Comparison of ENCODE assay signal across 9 cellular contexts in genomic region chr7:11427686-11428273, GRCh38.
DNase-seq lines count a peak whose midpoint lies in the region; ATAC-seq and TF ChIP-seq lines count a peak whose summit lies in the region.
"Had no signal": no experiment of that assay in that cellular context is flagged by ENCODE, and none has a peak within 500 bp of the region (broad histone marks: within the 10 kb centered on the region; RNA-seq: fewer than 3 reads in every experiment).

No MANE protein-coding gene starts in this region.

- intact Hi-C loops in activated CD4-positive, alpha-beta T cell treated with anti-CD3 and anti-CD28 coated beads for 36 hours (cut with DNase I, micrococcal nuclease): loop anchor here (1.0 to 5.0 kb wide), 5 partner anchors 130 to 1065 kb away; no protein-coding TSS in a partner anchor

- no peak overlapping the region for H3K4me3 Mint-ChIP-seq in activated CD4-positive, alpha-beta T cell treated with anti-CD3 and anti-CD28 coated beads for 36 hours
- H3K4me3 Mint-ChIP-seq: naive thymus-derived CD4-positive, alpha-beta T cell had no signal

- no peak overlapping the region for H3K4me2 ChIP-seq in neuronal stem cell (ENCODE audit: insufficient read depth, low read length, poor library complexity, severe bottlenecking)

- H4K91ac ChIP-seq in neuronal stem cell (ENCODE audit: low read depth, low read length, poor library complexity): no peak overlapping the region

- H3K4me3 ChIP-seq in Peyer's patch (no peak overlapping the region), epithelial cell of esophagus (ENCODE audit: low read length) (no peak overlapping the region), neuronal stem cell (ENCODE audit: low read length in 2 of 2) (no peak overlapping the region)

- H3K79me1 ChIP-seq in neuronal stem cell (ENCODE audit: low read depth, low read length): no peaks in the 10 kb centered on the region

- no peak overlapping the region for H3K9ac ChIP-seq in neuronal stem cell (ENCODE audit: low read depth, low read length, poor library complexity)

- no peaks in the 10 kb centered on the region for H3K27me3 Mint-ChIP-seq in activated CD4-positive, alpha-beta T cell treated with anti-CD3 and anti-CD28 coated beads for 36 hours

- H2AK5ac ChIP-seq in neuronal stem cell (ENCODE audit: low read depth, low read length): no peak overlapping the region

- H3K36me3 Mint-ChIP-seq in activated CD4-positive, alpha-beta T cell treated with anti-CD3 and anti-CD28 coated beads for 36 hours (ENCODE audit: low read depth): no peaks in the 10 kb centered on the region
- H3K36me3 Mint-ChIP-seq: naive thymus-derived CD4-positive, alpha-beta T cell had no signal

- no peak overlapping the region for H3K14ac ChIP-seq in neuronal stem cell (ENCODE audit: low read length)

- no peaks in the 10 kb centered on the region for H3K27me3 ChIP-seq in Peyer's patch
- no peaks in the 10 kb centered on the region for H3K27me3 ChIP-seq in neuronal stem cell (ENCODE audit: control insufficient read depth in 3 of 3, insufficient read depth in 3 of 3, low read depth in 1 of 3, low read length in 3 of 3)

- H3K4me1 Mint-ChIP-seq in activated CD4-positive, alpha-beta T cell treated with anti-CD3 and anti-CD28 coated beads for 36 hours: no peaks in the 10 kb centered on the region
- H3K4me1 Mint-ChIP-seq: naive thymus-derived CD4-positive, alpha-beta T cell had no signal

- H3K36me3 ChIP-seq in Peyer's patch: no peaks in the 10 kb centered on the region
- H3K36me3 ChIP-seq in neuronal stem cell (replicated peaks in 1 of 2; ENCODE audit: control insufficient read depth in 2 of 2, insufficient read depth in 2 of 2, low read length in 2 of 2): no peaks in the 10 kb centered on the region

- no peak overlapping the region for H2BK15ac ChIP-seq in neuronal stem cell (ENCODE audit: low read length)

- no peak overlapping the region for H3K23ac ChIP-seq in neuronal stem cell (ENCODE audit: low read depth, low read length, poor library complexity)

- H3K27ac Mint-ChIP-seq in activated CD4-positive, alpha-beta T cell treated with anti-CD3 and anti-CD28 coated beads for 36 hours: no peak overlapping the region
- H3K27ac Mint-ChIP-seq: naive thymus-derived CD4-positive, alpha-beta T cell had no signal

- H3K18ac ChIP-seq in neuronal stem cell (ENCODE audit: low read length): no peak overlapping the region

- H2BK120ac ChIP-seq in neuronal stem cell (ENCODE audit: low read depth, low read length): no peak overlapping the region

- H3K9me3 ChIP-seq in Peyer's patch: no peaks in the 10 kb centered on the region
- H3K9me3 ChIP-seq in neuronal stem cell (replicated peaks in 1 of 2; ENCODE audit: control insufficient read depth in 2 of 2, insufficient read depth in 1 of 2, low read depth in 1 of 2, low read length in 2 of 2): no peaks in the 10 kb centered on the region

- peak in 5 of 6 experiments; percentile 37 to 81 (median 74) for TF ChIP-seq CTCF in Peyer's patch (IDR thresholded peaks at IDR 0.05)
- TF ChIP-seq CTCF in epithelial cell of esophagus (IDR thresholded peaks at IDR 0.05; ENCODE audit: insufficient read depth, low read depth, low read length, missing control alignments): peak; percentile 77

- no peak overlapping the region for H3K4ac ChIP-seq in neuronal stem cell (ENCODE audit: low read length)

- ATAC-seq in GM19351 (IDR thresholded peaks at IDR 0.05; ENCODE audit: unreplicated experiment): peak; percentile 75
- no peak for ATAC-seq in activated CD4-positive, alpha-beta T cell treated with anti-CD3 and anti-CD28 coated beads for 36 hours
- ATAC-seq: naive thymus-derived CD4-positive, alpha-beta T cell had no signal

- H3K27ac ChIP-seq in Peyer's patch (no peak overlapping the region), neuronal stem cell (replicated peaks; ENCODE audit: low read length) (no peak overlapping the region)

- no peak overlapping the region for H2BK12ac ChIP-seq in neuronal stem cell (ENCODE audit: low read length)

- no CpG with 5 or more reads among the region's 1 CpG for whole genome bisulfite sequencing in neuronal stem cell (ENCODE audit: extremely low coverage in 2 of 2, insufficient read length in 2 of 2, insufficient replicate concordance in 1 of 2), 2 donors

- POLR2A ChIA-PET in activated CD4-positive, alpha-beta T cell treated with anti-CD3 and anti-CD28 coated beads for 36 hours (lab: Charles Lee): no interaction called here

- DNase-seq in COLO668 (lab: John Stamatoyannopoulos, UW; ENCODE audit: unreplicated experiment) (peak; percentile 12), KG1 (lab: John Stamatoyannopoulos, UW) (peak; percentile 41), Peyer's patch (no peak), epithelial cell of esophagus (ENCODE audit: low read depth) (peak; percentile 75), neuronal stem cell (ENCODE audit: low spot score) (peak; percentile 29), NCI-H226 (no peak)
- no peak for DNase-seq in activated CD4-positive, alpha-beta T cell treated with anti-CD3 and anti-CD28 coated beads for 36 hours

- no peak overlapping the region for H2BK5ac ChIP-seq in neuronal stem cell (ENCODE audit: low read length)

- CTCF ChIA-PET in activated CD4-positive, alpha-beta T cell treated with anti-CD3 and anti-CD28 coated beads for 36 hours (lab: Charles Lee): no interaction called here

- no peak for TF ChIP-seq POLR2A in Peyer's patch (IDR thresholded peaks at IDR 0.05)

- H3K4me1 ChIP-seq in Peyer's patch: no peaks in the 10 kb centered on the region
- H3K4me1 ChIP-seq in neuronal stem cell (ENCODE audit: control insufficient read depth in 2 of 2, insufficient read depth in 1 of 2, low read depth in 1 of 2, low read length in 2 of 2): no peaks in the 10 kb centered on the region

- no peak overlapping the region for H2AFZ ChIP-seq in neuronal stem cell (ENCODE audit: low read length)

- no peak overlapping the region for H4K8ac ChIP-seq in neuronal stem cell (ENCODE audit: low read depth, low read length)

- no peaks in the 10 kb centered on the region for H3K9me3 Mint-ChIP-seq in activated CD4-positive, alpha-beta T cell treated with anti-CD3 and anti-CD28 coated beads for 36 hours (ENCODE audit: low read depth)

Comparison
In these comparisons a context has a peak if more than half of its experiments do, and no peak if none do; other contexts are left out.
1. DNase-seq: peak in COLO668 (single experiment), KG1 (single experiment), epithelial cell of esophagus (single experiment) and neuronal stem cell (single experiment); none in Peyer's patch (0 of 3), activated CD4-positive, alpha-beta T cell treated with anti-CD3 and anti-CD28 coated beads for 36 hours (single experiment) and NCI-H226 (single experiment).